Comparison of ENCODE assay signal across 18 cellular contexts in genomic region chr3:158483701-158484100, GRCh38.
DNase-seq lines count a peak whose midpoint lies in the region; ATAC-seq, FAIRE-seq and TF ChIP-seq lines count a peak whose summit lies in the region.
"Had no signal": no experiment of that assay in that cellular context is flagged by ENCODE, and none has a peak within 500 bp of the region (broad histone marks: within the 10 kb centered on the region; RNA-seq: fewer than 3 reads in every experiment).

No MANE protein-coding gene starts in this region.

- H3K27me3 ChIP-seq in BE2C: no peaks in the 10 kb centered on the region
- H3K27me3 ChIP-seq: BLaER1 had no signal

- no peaks in the 10 kb centered on the region for H3K36me3 Mint-ChIP-seq in brain

- H3K36me3 ChIP-seq in BE2C: no peaks in the 10 kb centered on the region
- H3K36me3 ChIP-seq: BLaER1 had no signal

- no peaks in the 10 kb centered on the region for H3K9me3 ChIP-seq in BE2C
- H3K9me3 ChIP-seq: BLaER1 had no signal

- peak; percentile 48 for FAIRE-seq in frontal cortex (lab: Jason Lieb, UNC)
- FAIRE-seq in RCC 7860 (lab: Jason Lieb, UNC): no peak

- peak overlapping the region; percentile 9; the same call in 1 of the 2 replicates for H3K4me3 ChIP-seq in BE2C (ENCODE audit: low read depth, low read length)
- H3K4me3 ChIP-seq: BLaER1 had no signal

- peak overlapping the region in 4 of 5 experiments; percentile 6 to 70 (median 14) for H3K27ac Mint-ChIP-seq in brain
- H3K27ac Mint-ChIP-seq: CD4-positive, CD25-positive, alpha-beta regulatory T cell; IgD-negative memory B cell; T-helper 17 cell had no signal

- peaks cover 22% of the 10 kb centered on the region for H3K4me1 Mint-ChIP-seq in brain
- H3K4me1 Mint-ChIP-seq: IgD-negative memory B cell, T-helper 17 cell had no signal

- TF ChIP-seq CTCF in BE2C (IDR thresholded peaks at IDR 0.05; ENCODE audit: low read depth, low read length): no peak
- no peak for TF ChIP-seq CTCF in brain (conservative IDR thresholded peaks at IDR 0.05)

- no peak for ATAC-seq in GM21786 (IDR thresholded peaks at IDR 0.05; ENCODE audit: unreplicated experiment)
- ATAC-seq in GM18868 (IDR thresholded peaks at IDR 0.05; ENCODE audit: unreplicated experiment): no peak
- ATAC-seq: T-helper 17 cell had no signal

- H3K4me1 ChIP-seq in BE2C: peaks cover 50% of the 10 kb centered on the region
- H3K4me1 ChIP-seq: BLaER1 had no signal

- no peaks in the 10 kb centered on the region for H3K27me3 Mint-ChIP-seq in brain
- H3K27me3 Mint-ChIP-seq: CD4-positive, CD25-positive, alpha-beta regulatory T cell; IgD-negative memory B cell; T-helper 17 cell had no signal

- peak overlapping the region in 1 of 5 experiments; percentile 57 for H3K4me3 Mint-ChIP-seq in brain
- H3K4me3 Mint-ChIP-seq: CD4-positive, CD25-positive, alpha-beta regulatory T cell; IgD-negative memory B cell; T-helper 17 cell had no signal

- H3K9me3 Mint-ChIP-seq in brain: no peaks in the 10 kb centered on the region
- H3K9me3 Mint-ChIP-seq: CD4-positive, CD25-positive, alpha-beta regulatory T cell; IgD-negative memory B cell had no signal

- DNase-seq in BE2C (peak; percentile 51), NCI-H446 (lab: John Stamatoyannopoulos, UW) (peak; percentile 31 to 70), frontal cortex (ENCODE audit: low spot score in 2 of 2) (no peak), RCC 7860 (ENCODE audit: low spot score) (no peak)
- DNase-seq: CD4-positive, CD25-positive, alpha-beta regulatory T cell; MM.1S; NCI-H2029; NCI-H2227 treated with DMSO at 0.1 percent for 48 hours; NCI-H510A treated with DMSO at 0.1 percent for 48 hours; NCI-H774; SHP77; SW 1271; T-helper 17 cell had no signal

Comparison
In these comparisons a context has a peak if more than half of its experiments do, and no peak if none do; other contexts are left out.
1. DNase-seq: peak in BE2C (single experiment) and NCI-H446 (2 of 2); none in frontal cortex (0 of 2) and RCC 7860 (single experiment).